Comparison of ENCODE assay signal across 9 cellular contexts in the genomic region with DNA sequence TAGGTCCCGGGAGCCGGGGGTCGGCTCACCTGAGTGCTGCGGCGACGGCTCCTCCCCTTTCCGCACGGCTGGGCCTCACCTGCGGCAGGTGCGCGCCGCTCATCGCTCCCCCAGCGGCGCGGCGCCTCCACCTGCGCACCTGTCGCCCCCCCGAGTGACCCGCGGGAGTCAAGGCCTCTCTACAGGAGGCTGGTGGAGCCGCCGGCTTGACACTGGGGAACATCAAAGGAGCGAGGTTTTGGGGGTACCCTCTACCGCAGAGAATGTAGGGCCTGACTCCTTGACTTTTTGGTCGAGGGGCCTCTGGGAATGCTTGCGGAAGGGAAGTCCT. TPM values are rescaled to one million over a fixed set of nuclear protein-coding genes. Genes with fewer than 3 reads are reported as not detected.
DNase-seq lines count a peak whose midpoint lies in the region; ATAC-seq and TF ChIP-seq lines count a peak whose summit lies in the region.
"Had no signal": no experiment of that assay in that cellular context is flagged by ENCODE, and none has a peak within 500 bp of the region (broad histone marks: within the 10 kb centered on the region; RNA-seq: fewer than 3 reads in every experiment).

No MANE protein-coding gene starts in this region.

- H3K27me3 Mint-ChIP-seq in activated naive CD4-positive, alpha-beta T cell treated with anti-CD3 and anti-CD28 coated beads for 36 hours (ENCODE audit: low read depth), result no peaks in the 10 kb centered on the region

- peaks cover 17 to 60% (median 46%) of the 10 kb centered on the region in 4 donors for H3K4me1 ChIP-seq in transverse colon

- WGBS in transverse colon (ENCODE audit: low coverage in 1 of 2), 2 donors, result 8% methylated on average over 25 of the region's 28 CpGs; no CpG with 5 or more reads in 1 of the 2 donors

- H3K36me3 Mint-ChIP-seq in activated naive CD4-positive, alpha-beta T cell treated with anti-CD3 and anti-CD28 coated beads for 36 hours (ENCODE audit: low read depth), result no peaks in the 10 kb centered on the region

- intact Hi-C loops in activated naive CD4-positive, alpha-beta T cell treated with anti-CD3 and anti-CD28 coated beads for 36 hours (cut with micrococcal nuclease), result loop anchor here (1.0 to 5.0 kb wide), 3 partner anchors 24 to 159 kb away; no protein-coding TSS in a partner anchor
- intact Hi-C loops in left colon (cut with DNase I, micrococcal nuclease) (loop anchor here in 1 of 2 donors (10.0 kb wide), 2 partner anchors 316 to 426 kb away; no protein-coding TSS in a partner anchor), transverse colon (cut with DNase I; ENCODE audit: low total_unique reads) (loop anchor here (5.0 to 10.0 kb wide), 2 partner anchors 36 to 306 kb away; no protein-coding TSS in a partner anchor)

- H3K27me3 ChIP-seq in WERI-Rb-1 (ENCODE audit: insufficient read depth, low read depth, severe bottlenecking) (peaks cover 3% of the 10 kb centered on the region), transverse colon (no peaks in the 10 kb centered on the region)

- no peak for TF ChIP-seq EP300 in transverse colon (IDR thresholded peaks at IDR 0.05; ENCODE audit: low read depth)

- no peak for TF ChIP-seq POLR2A in transverse colon (IDR thresholded peaks at IDR 0.05)

- H3K4me3 ChIP-seq in WERI-Rb-1 (ENCODE audit: low read depth, low read length) (peak overlapping the region; percentile 41), transverse colon (peak overlapping the region in 3 of 4 donors; percentile 85 to 92 (median 90))

- peak; percentile 2 for ATAC-seq in left colon

- H3K27ac ChIP-seq in WERI-Rb-1 (peak overlapping the region; percentile 50), transverse colon (peak overlapping the region in 3 of 4 donors; percentile 89 to 95 (median 93))

- no peaks in the 10 kb centered on the region for H3K36me3 ChIP-seq in WERI-Rb-1
- H3K36me3 ChIP-seq in transverse colon, result no peaks in the 10 kb centered on the region

- CTCF ChIA-PET in activated naive CD4-positive, alpha-beta T cell treated with anti-CD3 and anti-CD28 coated beads for 36 hours (lab: Charles Lee), result interaction anchor here (0.8 to 1.5 kb wide), 8 partner anchors 12 to 447 kb away, joined by 3 to 8 read pairs (median 3); a partner anchor contains a TSS
- CTCF ChIA-PET in HEK293T (lab: Yijun Ruan, JAX), result interaction anchor here (0.9 kb wide), 1 partner anchor 36 kb away, joined by 3 read pairs; no protein-coding TSS in a partner anchor

- TF ChIP-seq CTCF in WERI-Rb-1 (IDR thresholded peaks at IDR 0.05; ENCODE audit: low read depth, low read length), result no peak
- TF ChIP-seq CTCF in transverse colon (IDR thresholded peaks at IDR 0.05), result no peak

- H3K4me1 Mint-ChIP-seq in activated naive CD4-positive, alpha-beta T cell treated with anti-CD3 and anti-CD28 coated beads for 36 hours (ENCODE audit: low read depth), result peaks cover 8% of the 10 kb centered on the region

- H3K27ac Mint-ChIP-seq in activated naive CD4-positive, alpha-beta T cell treated with anti-CD3 and anti-CD28 coated beads for 36 hours, result no peak overlapping the region

- DNase-seq in activated naive CD4-positive, alpha-beta T cell treated with anti-CD3 and anti-CD28 coated beads for 36 hours, result no peak
- no peak for DNase-seq in activated naive CD4-positive, alpha-beta T cell (lab: John Stamatoyannopoulos, UW)
- DNase-seq in WERI-Rb-1, result no peak
- DNase-seq in left colon, result no peak
- DNase-seq in transverse colon, result no peak
- no peak for DNase-seq in HEK293T (ENCODE audit: extremely low spot score)
- no peak for DNase-seq in SHP77 (lab: John Stamatoyannopoulos, UW)
- DNase-seq in midbrain (lab: John Stamatoyannopoulos, UW), result no peak

- in situ Hi-C loops in transverse colon (cut with MboI; ENCODE audit: low pct_ligation_motif_present in 1 of 4, low pct_unique_long_range_greater_than_20kb in 1 of 4, low sequenced_read_pairs in 3 of 4), result loop anchor here in 1 of 4 donors (10.0 kb wide), 1 partner anchor 316 kb away; no protein-coding TSS in a partner anchor

- H3K9me3 ChIP-seq in WERI-Rb-1 (ENCODE audit: severe bottlenecking) (no peaks in the 10 kb centered on the region), transverse colon (no peaks in the 10 kb centered on the region)

- peak overlapping the region; percentile 38 for H3K4me3 Mint-ChIP-seq in activated naive CD4-positive, alpha-beta T cell treated with anti-CD3 and anti-CD28 coated beads for 36 hours

- H3K9me3 Mint-ChIP-seq in activated naive CD4-positive, alpha-beta T cell treated with anti-CD3 and anti-CD28 coated beads for 36 hours, result no peaks in the 10 kb centered on the region
- H3K9me3 Mint-ChIP-seq: activated B cell treated with CpG ODN at 0.5 μM for 24 hours had no signal

- POLR2A ChIA-PET in HEK293T (lab: Yijun Ruan, JAX), result interaction anchor here (0.6 to 1.7 kb wide), 26 partner anchors 9 to 432 kb away, joined by 3 to 10 read pairs (median 4); no protein-coding TSS in a partner anchor

TF ChIP-seq in HEK293T, 16 proteins besides CTCF, POLR2A, EP300 and RAD21:
- TF ChIP-seq FOXA1 (IDR thresholded peaks at IDR 0.05) (no peak), CTBP1 (IDR thresholded peaks at IDR 0.05; ENCODE audit: borderline replicate concordance) (no peak)
TF ChIP-seq in HEK293T: peak in this region for 0.

RNA-seq across cellular contexts. Expression of a gene that starts 0.5 kb away (rescaled TPM):
- total RNA-seq in activated naive CD4-positive, alpha-beta T cell treated with anti-CD3 and anti-CD28 coated beads for 36 hours, result 1 to 10 TPM; 1.1 to 1.6 TPM
- 1 to 10 TPM; 4.3 to 8.8 TPM for total RNA-seq in left colon
- total RNA-seq in transverse colon, result 1 to 10 TPM; 1.8 to 6.5 (median 5.2) TPM
